34 cellular contexts compared by ENCODE assay signal in genomic region chr1:180551997-180552396, GRCh38. TPM values are rescaled to one million over a fixed set of nuclear protein-coding genes. Genes with fewer than 3 reads are reported as not detected.
"Had no signal": no experiment of that assay in that cellular context is flagged by ENCODE, and none has a peak within 500 bp of the region (broad histone marks: within the 10 kb centered on the region; RNA-seq: fewer than 3 reads in every experiment).

No MANE protein-coding gene starts in this region.

- DNase-seq: activated CD4-positive, alpha-beta T cell treated with anti-CD3 and anti-CD28 coated beads for 1 hour; activated CD4-positive, alpha-beta T cell treated with anti-CD3 and anti-CD28 coated beads for 48 hours; activated CD4-positive, CD25-positive, alpha-beta regulatory T cell; activated CD8-positive, alpha-beta T cell treated with anti-CD3 and anti-CD28 coated beads for 36 hours; activated effector memory CD4-positive, alpha-beta T cell treated with anti-CD3 and anti-CD28 coated beads, Interleukin-2, amount 50 U/mL, for 16 hours; activated naive CD4-positive, alpha-beta T cell; activated naive CD4-positive, alpha-beta T cell treated with anti-CD3 and anti-CD28 coated beads, Interleukin-2, amount 50 U/mL, for 16 hours; activated naive CD8-positive, alpha-beta T cell treated with anti-CD3 and anti-CD28 coated beads for 36 hours; activated T-cell treated with anti-CD3 and anti-CD28 coated beads, Interleukin-2, amount 50 U/mL, for 1 hour; activated T-cell treated with anti-CD3 and anti-CD28 coated beads, Interleukin-2, amount 50 U/mL, for 72 hours; amniotic stem cell; aorta; brain microvascular endothelial cell; Kasumi-1; MG63; NCI-H1048; NCI-H1436 treated with DMSO at 0.1 percent for 48 hours; NCI-H1694 treated with DMSO at 0.1 percent for 48 hours; NCI-H2029; NCI-H345; NCI-H524 treated with DMSO at 0.1 percent for 48 hours; SHP77; SJCRH30; T1000; WERI-Rb-1 had no signal

- H3K4me1 Mint-ChIP-seq: activated naive CD8-positive, alpha-beta T cell treated with anti-CD3 and anti-CD28 coated beads for 36 hours; activated T-helper 17 cell treated with anti-CD3 and anti-CD28 coated beads, Interleukin-2, amount 50 U/mL, for 72 hours; central memory CD8-positive, alpha-beta T cell had no signal

- H3K4me1 ChIP-seq: SJCRH30 had no signal

- H3K4me3 Mint-ChIP-seq: activated CD8-positive, alpha-beta T cell treated with anti-CD3 and anti-CD28 coated beads for 36 hours; activated naive CD8-positive, alpha-beta T cell treated with anti-CD3 and anti-CD28 coated beads for 36 hours; activated T-cell treated with anti-CD3 and anti-CD28 coated beads, Interleukin-2, amount 50 U/mL, for 72 hours; activated T-helper 17 cell treated with anti-CD3 and anti-CD28 coated beads, Interleukin-2, amount 50 U/mL, for 72 hours; central memory CD8-positive, alpha-beta T cell had no signal

- H3K9me3 Mint-ChIP-seq: activated CD8-positive, alpha-beta T cell treated with anti-CD3 and anti-CD28 coated beads for 36 hours; activated naive CD8-positive, alpha-beta T cell treated with anti-CD3 and anti-CD28 coated beads for 36 hours; activated T-cell treated with anti-CD3 and anti-CD28 coated beads, Interleukin-2, amount 50 U/mL, for 72 hours; activated T-helper 17 cell treated with anti-CD3 and anti-CD28 coated beads, Interleukin-2, amount 50 U/mL, for 72 hours; central memory CD8-positive, alpha-beta T cell had no signal

- ATAC-seq: activated CD8-positive, alpha-beta T cell treated with anti-CD3 and anti-CD28 coated beads for 36 hours; activated T-cell treated with anti-CD3 and anti-CD28 coated beads, Interleukin-2, amount 50 U/mL, for 72 hours; activated T-helper 17 cell treated with anti-CD3 and anti-CD28 coated beads, Interleukin-2, amount 50 U/mL, for 72 hours; Panc1 had no signal

- H3K27ac ChIP-seq: brain microvascular endothelial cell, cardiac muscle cell, SJCRH30, SK-N-MC, WERI-Rb-1 had no signal

- H3K9me3 ChIP-seq: MG63, SJCRH30 had no signal

- H3K4me3 ChIP-seq: cardiac muscle cell, MG63, SJCRH30, SK-N-MC had no signal

- H3K27ac Mint-ChIP-seq: activated CD8-positive, alpha-beta T cell treated with anti-CD3 and anti-CD28 coated beads for 36 hours; activated naive CD8-positive, alpha-beta T cell treated with anti-CD3 and anti-CD28 coated beads for 36 hours; activated T-cell treated with anti-CD3 and anti-CD28 coated beads, Interleukin-2, amount 50 U/mL, for 72 hours; activated T-helper 17 cell treated with anti-CD3 and anti-CD28 coated beads, Interleukin-2, amount 50 U/mL, for 72 hours had no signal

- H3K27me3 Mint-ChIP-seq: activated CD8-positive, alpha-beta T cell treated with anti-CD3 and anti-CD28 coated beads for 36 hours; activated naive CD8-positive, alpha-beta T cell treated with anti-CD3 and anti-CD28 coated beads for 36 hours had no signal

- H3K27me3 ChIP-seq: brain microvascular endothelial cell, cardiac muscle cell, MG63, SJCRH30 had no signal

- H3K36me3 ChIP-seq: brain microvascular endothelial cell, cardiac muscle cell, MG63, SJCRH30, WERI-Rb-1 had no signal

- H3K36me3 Mint-ChIP-seq: activated naive CD8-positive, alpha-beta T cell treated with anti-CD3 and anti-CD28 coated beads for 36 hours had no signal

RNA-seq across cellular contexts. Expression of gene OVAAL, which starts 6.8 kb away (rescaled TPM):
- total RNA-seq: activated CD8-positive, alpha-beta memory T cell treated with anti-CD3 and anti-CD28 coated beads for 36 hours; activated CD8-positive, alpha-beta T cell treated with anti-CD3 and anti-CD28 coated beads for 36 hours; activated naive CD8-positive, alpha-beta T cell treated with anti-CD3 and anti-CD28 coated beads for 36 hours; activated T-cell treated with anti-CD3 and anti-CD28 coated beads, Interleukin-2, amount 50 U/mL, for 72 hours; activated T-helper 17 cell treated with anti-CD3 and anti-CD28 coated beads, Interleukin-2, amount 50 U/mL, for 72 hours; aorta; NCI-H460; SJCRH30; T-helper 1 cell treated with Interleukin-12 subunit alpha and Interleukin-12 subunit beta and Interleukin-4 antibody, amounts not matched to agents 30 ng/mL and 1 ng/mL, for 36 hours; T-helper 2 cell treated with Interferon-gamma antibody and Interleukin-4, amounts not matched to agents 100 ng/mL and 5 ng/mL, for 36 hours had no signal
- polyA plus RNA-seq: aorta had no signal
